ENCODE assay signal across 1 cellular context in genomic region chr10:77711683-77712049, GRCh38.
TF ChIP-seq lines count a peak whose summit lies in the region.

No MANE protein-coding gene starts in this region.

TF ChIP-seq in IMR-90, 13 proteins besides CTCF, POLR2A, EP300 and RAD21 (continued from another document):
- TF ChIP-seq ELK1 (IDR thresholded peaks at IDR 0.05; ENCODE audit: borderline replicate concordance, low read depth, low read length) (no peak), CHD1 (IDR thresholded peaks at IDR 0.05; ENCODE audit: low read depth, low read length) (no peak), USF2 (IDR thresholded peaks at IDR 0.05; ENCODE audit: low read depth, low read length) (no peak), NFE2L2 (IDR thresholded peaks at IDR 0.05; ENCODE audit: low read depth, low read length) (no peak), FOS (IDR thresholded peaks at IDR 0.05; ENCODE audit: low read depth, low read length) (no peak), RFX5 (IDR thresholded peaks at IDR 0.05; ENCODE audit: low read depth, low read length) (no peak), BHLHE40 (IDR thresholded peaks at IDR 0.05; ENCODE audit: low read depth, low read length) (no peak), CEBPB (IDR thresholded peaks at IDR 0.05; ENCODE audit: low read depth, low read length) (no peak), SMC3 (IDR thresholded peaks at IDR 0.05; ENCODE audit: low read depth, low read length) (no peak), MAFK (IDR thresholded peaks at IDR 0.05; ENCODE audit: low read depth, low read length) (no peak)
